ENCODE assay signal across 27 cellular contexts in the genomic region with DNA sequence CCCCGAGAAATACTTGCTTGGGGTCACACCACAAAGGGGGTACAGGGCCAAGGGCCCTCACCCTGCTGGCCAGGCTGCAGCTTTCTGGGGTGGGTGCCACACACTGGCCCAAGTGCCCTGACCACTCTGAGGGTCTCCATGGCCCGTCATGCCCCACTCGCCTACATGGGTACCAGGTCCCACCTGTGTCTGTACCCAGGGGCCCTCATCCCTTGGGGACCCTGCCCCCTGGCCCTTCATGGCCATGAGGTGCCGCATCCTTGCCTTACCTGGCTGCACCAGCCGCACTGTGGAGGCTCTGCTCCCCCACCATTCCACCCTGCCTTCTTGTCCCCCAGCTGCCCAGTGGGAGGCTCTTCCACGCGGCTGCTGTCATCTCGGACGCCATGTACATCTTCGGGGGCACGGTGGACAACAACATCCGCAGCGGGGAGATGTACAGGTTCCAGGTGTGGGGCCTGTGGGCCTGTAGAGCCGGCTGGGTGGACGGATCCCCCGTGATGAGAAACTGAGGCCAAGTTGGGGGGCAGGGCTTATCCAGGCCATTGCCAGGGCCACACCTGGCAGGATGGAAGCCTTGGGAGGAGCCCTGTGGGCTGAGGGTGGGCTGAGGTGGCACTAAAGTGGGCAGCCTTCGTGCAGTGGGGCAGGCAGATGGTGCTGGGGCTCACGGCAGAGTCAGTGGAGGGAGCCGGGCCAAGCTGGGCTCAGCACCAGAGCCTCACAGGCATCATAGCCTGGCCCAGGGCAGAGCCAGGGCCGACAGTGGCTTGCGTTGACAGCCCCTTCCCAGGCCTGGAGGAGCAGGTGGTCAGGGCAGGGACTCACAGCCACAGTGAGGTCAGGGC. TPM values are rescaled to one million over a fixed set of nuclear protein-coding genes. Genes with fewer than 3 reads are reported as not detected.
"Had no signal": no experiment of that assay in that cellular context is flagged by ENCODE, and none has a peak within 500 bp of the region (broad histone marks: within the 10 kb centered on the region; RNA-seq: fewer than 3 reads in every experiment).

No MANE protein-coding gene starts in this region.

- H3K27ac ChIP-seq: coronary artery, esophagus squamous epithelium, lower lobe of right lung, ovary, psoas muscle, skin epidermis, spleen, tibial artery had no signal

- DNase-seq: dermis blood vessel endothelial cell; effector memory CD4-positive, alpha-beta T cell; esophagus squamous epithelium; foreskin melanocyte; glutamatergic neuron; hypothalamus; immature natural killer cell; islet precursor cell; left ventricle myocardium superior; lower lobe of right lung; nephron progenitor cell; occipital lobe; ovary; psoas muscle; spleen; stimulated activated CD4-positive, alpha-beta T cell treated with anti-CD3 and anti-CD28 coated beads, Interleukin-4, amount 100 ng/mL, for 4 hours; stimulated activated naive CD8-positive, alpha-beta T cell treated with anti-CD3 and anti-CD28 coated beads, Interleukin-15, Interleukin-2, amounts not matched to agents 100 U/mL and 50 U/mL, for 24 hours; testis; tibial artery had no signal

- H3K9me3 Mint-ChIP-seq: immature natural killer cell; naive thymus-derived CD8-positive, alpha-beta T cell; nephron progenitor cell; stimulated activated memory B cell treated with anti-CD40 and anti-IgM and Interleukin-4, amounts not matched to agents 10 μg/mL and 1 μg/mL and 100 μg/mL, for 72 hours; type B pancreatic cell had no signal

- H3K9me3 ChIP-seq: esophagus squamous epithelium, lower lobe of right lung, ovary, psoas muscle, spleen, testis, tibial artery had no signal

- H3K4me3 ChIP-seq: coronary artery, esophagus squamous epithelium, lower lobe of right lung, ovary, psoas muscle, skin epidermis, spleen, testis, tibial artery had no signal

- H3K4me3 Mint-ChIP-seq: immature natural killer cell; naive thymus-derived CD8-positive, alpha-beta T cell; nephron progenitor cell; stimulated activated memory B cell treated with anti-CD40 and anti-IgM and Interleukin-4, amounts not matched to agents 10 μg/mL and 1 μg/mL and 100 μg/mL, for 72 hours; type B pancreatic cell had no signal

- H3K36me3 ChIP-seq: ovary had no signal

- H3K4me1 Mint-ChIP-seq: immature natural killer cell; nephron progenitor cell; stimulated activated memory B cell treated with anti-CD40 and anti-IgM and Interleukin-4, amounts not matched to agents 10 μg/mL and 1 μg/mL and 100 μg/mL, for 72 hours had no signal

- H3K27me3 ChIP-seq: esophagus squamous epithelium, ovary, spleen, testis, tibial artery had no signal

- H3K27me3 Mint-ChIP-seq: naive thymus-derived CD8-positive, alpha-beta T cell; stimulated activated memory B cell treated with anti-CD40 and anti-IgM and Interleukin-4, amounts not matched to agents 10 μg/mL and 1 μg/mL and 100 μg/mL, for 72 hours; type B pancreatic cell had no signal

- H3K36me3 Mint-ChIP-seq: immature natural killer cell, type B pancreatic cell had no signal

- H3K27ac Mint-ChIP-seq: immature natural killer cell; nephron progenitor cell; stimulated activated memory B cell treated with anti-CD40 and anti-IgM and Interleukin-4, amounts not matched to agents 10 μg/mL and 1 μg/mL and 100 μg/mL, for 72 hours; type B pancreatic cell had no signal

- ATAC-seq: left ventricle myocardium superior; lower lobe of right lung; naive thymus-derived CD8-positive, alpha-beta T cell; psoas muscle; right cardiac atrium; stimulated activated memory B cell treated with anti-CD40 and anti-IgM and Interleukin-4, amounts not matched to agents 10 μg/mL and 1 μg/mL and 100 μg/mL, for 72 hours; stimulated activated naive CD8-positive, alpha-beta T cell treated with anti-CD3 and anti-CD28 coated beads, Interleukin-15, Interleukin-2, amounts not matched to agents 100 U/mL and 50 U/mL, for 24 hours had no signal

- H3K4me1 ChIP-seq: esophagus squamous epithelium, lower lobe of right lung, psoas muscle, tibial artery had no signal

RNA-seq across cellular contexts. Expression of a gene that starts 22.3 kb away (rescaled TPM):
- total RNA-seq: endothelial cell of umbilical vein, epithelial cell of proximal tubule, occipital lobe had no signal
- polyA plus RNA-seq: immature natural killer cell had no signal

RNA-seq across cellular contexts. Expression of a gene that starts 25.6 kb away (rescaled TPM):
- total RNA-seq: endothelial cell of umbilical vein had no signal

RNA-seq across cellular contexts. Expression of a gene that starts 39.7 kb away (rescaled TPM):
- total RNA-seq: dermis blood vessel endothelial cell, endothelial cell of umbilical vein had no signal
- polyA plus RNA-seq: endothelial cell of umbilical vein, immature natural killer cell had no signal
